ENCODE assay signal across 23 cellular contexts in genomic region chr13:22871248-22871647, GRCh38.
"Had no signal": no experiment of that assay in that cellular context is flagged by ENCODE, and none has a peak within 500 bp of the region (broad histone marks: within the 10 kb centered on the region; RNA-seq: fewer than 3 reads in every experiment).

No MANE protein-coding gene starts in this region.

- H3K27ac ChIP-seq: colonic mucosa, coronary artery, dorsolateral prefrontal cortex, epithelial cell of prostate, esophagus muscularis mucosa, esophagus squamous epithelium, foreskin keratinocyte, gastrocnemius medialis, gastroesophageal sphincter, heart left ventricle, heart right ventricle had no signal

- H3K27me3 ChIP-seq: colonic mucosa, dorsolateral prefrontal cortex, esophagus muscularis mucosa, esophagus squamous epithelium, foreskin keratinocyte, gastrocnemius medialis, gastroesophageal sphincter, heart left ventricle, heart right ventricle had no signal

- H3K27me3 Mint-ChIP-seq: dendritic cell treated with granulocyte-macrophage colony-stimulating factor and Interleukin-4, amounts not matched to agents 40 ng/mL and 50 ng/mL, for 4 days; effector memory CD8-positive, alpha-beta T cell had no signal

- H3K27ac Mint-ChIP-seq: dendritic cell treated with granulocyte-macrophage colony-stimulating factor and Interleukin-4, amounts not matched to agents 40 ng/mL and 50 ng/mL, for 4 days; effector memory CD8-positive, alpha-beta T cell had no signal

- H3K36me3 ChIP-seq: colonic mucosa, esophagus muscularis mucosa, esophagus squamous epithelium, gastrocnemius medialis, gastroesophageal sphincter, heart left ventricle, heart right ventricle had no signal

- H3K4me3 ChIP-seq: colonic mucosa, coronary artery, dorsolateral prefrontal cortex, esophagus muscularis mucosa, esophagus squamous epithelium, gastrocnemius medialis, gastroesophageal sphincter, heart left ventricle, heart right ventricle had no signal

- H3K4me1 ChIP-seq: colonic mucosa, esophagus muscularis mucosa, esophagus squamous epithelium, foreskin keratinocyte, gastrocnemius medialis, gastroesophageal sphincter, heart left ventricle, heart right ventricle had no signal

- DNase-seq: colonic mucosa; cortex of kidney; dermis blood vessel endothelial cell; dorsolateral prefrontal cortex; effector CD4-positive, alpha-beta T cell; effector CD8-positive, alpha-beta T cell; effector memory CD4-positive, alpha-beta T cell; effector memory CD8-positive, alpha-beta T cell; erythroblast; esophagus squamous epithelium; foreskin fibroblast; foreskin keratinocyte; foreskin melanocyte; gastrocnemius medialis; glutamatergic neuron; head of caudate nucleus; heart left ventricle; heart right ventricle had no signal

- H3K4me3 Mint-ChIP-seq: dendritic cell treated with granulocyte-macrophage colony-stimulating factor and Interleukin-4, amounts not matched to agents 40 ng/mL and 50 ng/mL, for 4 days; effector memory CD8-positive, alpha-beta T cell had no signal

- H3K9me3 ChIP-seq: colonic mucosa, esophagus muscularis mucosa, esophagus squamous epithelium, gastrocnemius medialis, gastroesophageal sphincter, heart left ventricle had no signal
